Comparison of ENCODE assay signal across 1 cellular context in the genomic region with DNA sequence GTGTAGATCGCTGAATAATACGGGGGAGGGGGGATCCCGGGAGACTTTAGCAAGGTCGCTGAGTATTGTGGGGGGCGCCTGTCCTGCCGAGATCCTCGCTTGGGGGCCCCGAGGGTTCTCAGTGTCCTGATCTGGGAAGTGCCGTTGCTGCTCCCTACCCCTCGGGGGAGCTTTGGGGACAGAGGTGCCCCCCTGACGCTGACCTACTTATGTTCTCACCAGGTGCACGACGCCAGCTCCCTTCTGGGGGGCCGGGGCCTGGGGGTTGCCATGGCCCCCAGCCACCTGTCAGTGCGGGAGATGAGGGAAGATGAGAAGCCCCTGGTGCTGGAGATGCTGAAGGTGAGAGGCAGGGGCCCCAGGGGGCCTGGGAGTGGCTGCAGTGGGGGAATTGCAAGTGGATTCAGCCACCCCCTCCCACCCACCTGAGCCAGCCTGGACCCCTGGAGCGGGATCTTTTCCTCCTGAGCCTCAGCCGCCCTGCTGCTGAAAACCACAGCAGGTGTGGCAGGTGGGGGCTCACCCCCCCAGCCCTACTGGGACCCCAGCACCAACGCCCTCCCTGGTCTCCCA.
TF ChIP-seq lines count a peak whose summit lies in the region.

No MANE protein-coding gene starts in this region.

TF ChIP-seq in SK-N-SH, 30 proteins besides CTCF, POLR2A, EP300 and RAD21 (continued from another document):
- no peak for TF ChIP-seq REST (IDR thresholded peaks at IDR 0.05; ENCODE audit: low read depth, low read length)
